Comparison of ENCODE assay signal across 8 cellular contexts in the genomic region with DNA sequence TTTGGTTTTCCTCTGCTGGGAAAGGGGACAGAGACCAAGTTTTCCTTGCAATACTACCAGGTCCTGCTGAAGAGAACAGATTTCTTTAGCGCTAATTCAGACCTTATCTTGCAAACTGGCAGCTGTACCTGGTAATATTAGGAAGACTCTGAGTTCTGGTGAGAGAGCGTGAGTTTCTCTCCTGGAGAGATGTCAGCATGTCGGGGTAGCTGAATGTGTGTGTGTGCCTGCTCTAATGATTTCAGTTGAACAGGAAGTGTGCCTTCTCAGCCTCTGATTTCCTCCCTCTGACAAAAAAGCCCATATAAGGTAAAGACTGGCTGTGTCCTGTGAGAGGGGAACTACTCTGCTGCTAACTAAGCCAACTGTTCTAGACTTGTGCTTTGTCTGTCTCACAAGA. TPM values are rescaled to one million over a fixed set of nuclear protein-coding genes. Genes with fewer than 3 reads are reported as not detected.
A peak's percentile ranks its signal among the peaks of the same experiment; 100 is the strongest.
DNase-seq lines count a peak whose midpoint lies in the region; ATAC-seq and TF ChIP-seq lines count a peak whose summit lies in the region.

No MANE protein-coding gene starts in this region.

- H3K4me1 Mint-ChIP-seq in central memory CD8-positive, alpha-beta T cell, result peaks cover 81% of the 10 kb centered on the region

- 34% methylated on average over 3 of the region's 3 CpGs for WGBS in SK-N-SH (ENCODE audit: low lambda C conversion rate)
- 7 to 22% (median 16%) methylated on average over 3 of the region's 3 CpGs for WGBS in stomach, 5 donors

- peaks cover 30% of the 10 kb centered on the region for H3F3A ChIP-seq in SK-N-SH (replicated peaks; ENCODE audit: insufficient read depth)

- no peak for TF ChIP-seq POLR2A in stomach (IDR thresholded peaks at IDR 0.05)

- H3K4me1 ChIP-seq in SK-N-SH (ENCODE audit: control insufficient read depth in 1 of 2, insufficient read depth in 2 of 2, low read depth in 1 of 2, low read length in 1 of 2) (peaks cover 7 to 56% of the 10 kb centered on the region in 2 experiments), left lung (peaks cover 35 to 80% of the 10 kb centered on the region in 2 donors), stomach (peaks cover 15 to 68% (median 29%) of the 10 kb centered on the region in 4 donors)

- peak overlapping the region; percentile 58 for H3K4me2 ChIP-seq in SK-N-SH

- no peak overlapping the region for H2AFZ ChIP-seq in SK-N-SH (ENCODE audit: low read depth)

- H3K79me2 ChIP-seq in SK-N-SH (ENCODE audit: insufficient read depth), result peaks cover 49% of the 10 kb centered on the region

- no peaks in the 10 kb centered on the region for H3K27me3 Mint-ChIP-seq in central memory CD8-positive, alpha-beta T cell

- H3K4me3 Mint-ChIP-seq in central memory CD8-positive, alpha-beta T cell, result peak overlapping the region; percentile 79

- no peaks in the 10 kb centered on the region for H3K9me3 Mint-ChIP-seq in central memory CD8-positive, alpha-beta T cell

- H3K9ac ChIP-seq in SK-N-SH, result peak overlapping the region; percentile 36; the same call in 1 of the 2 replicates

- TF ChIP-seq RAD21 in SK-N-SH (IDR thresholded peaks at IDR 0.05; ENCODE audit: low read length), result no peak

- H3K27ac ChIP-seq in SK-N-SH (ENCODE audit: low read depth in 2 of 2, low read length in 1 of 2) (peak overlapping the region; percentile 67 to 99; a peak in 3 of 4 replicates), left lung (peak overlapping the region; percentile 74 to 98), stomach (peak overlapping the region in 4 of 5 donors; percentile 69 to 86 (median 76))

- CTCF ChIA-PET in SK-N-SH (lab: Yijun Ruan, JAX), result no interaction called here

- TF ChIP-seq EP300 in SK-N-SH (IDR thresholded peaks at IDR 0.05; ENCODE audit: borderline replicate concordance in 1 of 2, low read depth in 1 of 2, low read length in 1 of 2) (no peak), stomach (IDR thresholded peaks at IDR 0.05) (no peak)

- peak; percentile 92 for DNase-seq in EH (ENCODE audit: low read depth)
- DNase-seq in SK-N-SH, result no peak
- peak; percentile 22 to 59 for DNase-seq in central memory CD8-positive, alpha-beta T cell (ENCODE audit: low spot score in 2 of 2)
- no peak for DNase-seq in left lung
- DNase-seq in stomach, result no peak
- no peak for DNase-seq in NCI-H1105 (lab: John Stamatoyannopoulos, UW)

- POLR2A ChIA-PET in SK-N-SH (lab: Yijun Ruan, JAX), result no interaction called here

- H3K27ac Mint-ChIP-seq in central memory CD8-positive, alpha-beta T cell (ENCODE audit: low read depth), result peak overlapping the region; percentile 98

- H3K27me3 ChIP-seq in SK-N-SH (ENCODE audit: insufficient read depth) (no peaks in the 10 kb centered on the region), left lung (no peaks in the 10 kb centered on the region), stomach (no peaks in the 10 kb centered on the region)

- H3K36me3 Mint-ChIP-seq in central memory CD8-positive, alpha-beta T cell (ENCODE audit: insufficient read depth), result peaks cover 80% of the 10 kb centered on the region

- H4K20me1 ChIP-seq in SK-N-SH (ENCODE audit: insufficient read depth), result no peaks in the 10 kb centered on the region

- no peaks in the 10 kb centered on the region for H3K9me2 ChIP-seq in SK-N-SH

- TF ChIP-seq CTCF in SK-N-SH (IDR thresholded peaks at IDR 0.05) (no peak), left lung (IDR thresholded peaks at IDR 0.05) (no peak), stomach (IDR thresholded peaks at IDR 0.05) (no peak)

- peaks cover 34 to 53% of the 10 kb centered on the region in 2 experiments for H3K36me3 ChIP-seq in SK-N-SH (replicated peaks in 1 of 2; ENCODE audit: control insufficient read depth in 1 of 2, insufficient read depth in 2 of 2, low read length in 1 of 2)
- H3K36me3 ChIP-seq in left lung, result peaks cover 0 to 64% of the 10 kb centered on the region in 2 donors
- H3K36me3 ChIP-seq in stomach, result peaks cover 0 to 32% (median 16%) of the 10 kb centered on the region in 4 donors

- no peaks in the 10 kb centered on the region for H3K9me3 ChIP-seq in SK-N-SH
- H3K9me3 ChIP-seq in left lung, result no peaks in the 10 kb centered on the region
- H3K9me3 ChIP-seq in stomach, result no peaks in the 10 kb centered on the region

- H3K4me3 ChIP-seq in SK-N-SH (ENCODE audit: low read depth in 2 of 2, low read length in 1 of 2) (no peak overlapping the region), left lung (no peak overlapping the region), stomach (no peak overlapping the region)

- intact Hi-C loops in left lung (cut with DNase I) (no loop called here), stomach (cut with DNase I; ENCODE audit: low total_unique reads) (no loop called here)

- ATAC-seq in GM19438 (IDR thresholded peaks at IDR 0.05; ENCODE audit: low read depth, unreplicated experiment), result peak; percentile 90
- ATAC-seq in HG03457 (IDR thresholded peaks at IDR 0.05; ENCODE audit: unreplicated experiment), result peak; percentile 94
- ATAC-seq in central memory CD8-positive, alpha-beta T cell (replicated peaks; ENCODE audit: extremely low read depth, poor library complexity, severe bottlenecking), result peak; percentile 89
- ATAC-seq in left lung, result peak; percentile 60

TF ChIP-seq in SK-N-SH, 30 proteins besides CTCF, POLR2A, EP300 and RAD21:
- TF ChIP-seq ELF1 (IDR thresholded peaks at IDR 0.05) (0 out of 2 replicates have a peak, but pooled peaks have one; percentile 20), GABPA (IDR thresholded peaks at IDR 0.05; ENCODE audit: low read depth) (peak; percentile 16; the same call in 1 of the 2 replicates), TEAD4 (IDR thresholded peaks at IDR 0.05; ENCODE audit: borderline replicate concordance, insufficient read depth) (no peak), YY1 (IDR thresholded peaks at IDR 0.05; ENCODE audit: low read depth) (no peak), POLR2AphosphoS5 (IDR thresholded peaks at IDR 0.05; ENCODE audit: low read depth, low read length) (no peak), USF1 (IDR thresholded peaks at IDR 0.05; ENCODE audit: borderline replicate concordance, low read depth) (no peak)
TF ChIP-seq in SK-N-SH: peak in this region for 2.

RNA-seq across cellular contexts. Expression of gene ERP27, which starts 10.3 kb away (rescaled TPM):
- polyA plus RNA-seq in SK-N-SH (2012; rRNA removed), result 0.64 and 1.1 TPM in 2 replicates
- 1.2 and 1.7 TPM in 2 replicates for polyA plus RNA-seq in SK-N-SH (2012; cell fraction: cytosol; rRNA removed)
- polyA plus RNA-seq in SK-N-SH (2012; cell fraction: nucleus; rRNA removed), result 0.22 and 0.58 TPM in 2 replicates
- total RNA-seq in left lung, result 10 to 100 TPM in 1 of 2 donors, 1 to 10 TPM in 1; 5.3 to 16.2 TPM
- 10 to 100 TPM in 1 of 5 donors, 1 to 10 TPM in 3, not detected in 1; 1.1 to 12.3 (median 1.3) TPM for total RNA-seq in stomach
- polyA plus RNA-seq in stomach, result 1 to 10 TPM; 1.1 to 3.5 (median 1.5) TPM

RNA-seq across cellular contexts. Expression of gene ARHGDIB, which starts 12.7 kb away (rescaled TPM):
- polyA plus RNA-seq in SK-N-SH (2012; rRNA removed), result 362 and 393 TPM in 2 replicates
- polyA plus RNA-seq in SK-N-SH (2012; cell fraction: cytosol; rRNA removed), result 353 and 368 TPM in 2 replicates
- 212 and 243 TPM in 2 replicates for polyA plus RNA-seq in SK-N-SH (2012; cell fraction: nucleus; rRNA removed)
- 100 to 1,000 TPM; 168 to 314 TPM for total RNA-seq in left lung
- total RNA-seq in stomach, result 10 to 100 TPM; 13.4 to 74.2 (median 47.0) TPM
- polyA plus RNA-seq in stomach, result 100 to 1,000 TPM in 1 of 3 donors, 10 to 100 TPM in 2; 82.2 to 127 (median 95.2) TPM

RNA-seq across cellular contexts. Expression of gene PDE6H, which starts 24.2 kb away (rescaled TPM):
- polyA plus RNA-seq in SK-N-SH (2012; rRNA removed) (not detected in 2 replicates), stomach (not detected)
- polyA plus RNA-seq in SK-N-SH (2012; cell fraction: cytosol; rRNA removed), result not detected in 2 replicates
- polyA plus RNA-seq in SK-N-SH (2012; cell fraction: nucleus; rRNA removed), result 0.10 TPM in 1 of 2 replicates, not detected in the other
- total RNA-seq in left lung (not detected), stomach (not detected)

Comparison
In these comparisons a context has a peak if more than half of its experiments do, and no peak if none do; other contexts are left out.
1. DNase-seq: peak in EH (single experiment) and central memory CD8-positive, alpha-beta T cell (2 of 2); none in SK-N-SH (single experiment), left lung (0 of 2), stomach (single experiment) and NCI-H1105 (single experiment).
2. Peak in every context shown above with its lines, with median percentiles within 50 percentile points of each other: ATAC-seq and H3K27ac ChIP-seq.